9 cellular contexts compared by ENCODE assay signal in genomic region chr1:183590225-183591191, GRCh38. TPM values are rescaled to one million over a fixed set of nuclear protein-coding genes. Genes with fewer than 3 reads are reported as not detected.
DNase-seq lines count a peak whose midpoint lies in the region; ATAC-seq and TF ChIP-seq lines count a peak whose summit lies in the region.
"Had no signal": no experiment of that assay in that cellular context is flagged by ENCODE, and none has a peak within 500 bp of the region (broad histone marks: within the 10 kb centered on the region; RNA-seq: fewer than 3 reads in every experiment).

NCF2 (minus strand) TSS chr1:183590459; CDS start chr1:183590329, 130 bp downstream.

- DNase-seq in ELR (ENCODE audit: low read depth): peak; percentile 70
- DNase-seq in activated CD4-positive, alpha-beta T cell treated with anti-CD3 and anti-CD28 coated beads, Interleukin-2, amount 10 ng/mL, durations not matched to agents 7 days and 5 days: peak; percentile 72
- DNase-seq in hippocampal formation (lab: John Stamatoyannopoulos, UW): peak; percentile 14 to 22
- DNase-seq in suprapubic skin (ENCODE audit: low spot score in 2 of 2): no peak
- no peak for DNase-seq in endodermal cell
- DNase-seq in DMS 273 treated with DMSO at 0.1 percent for 48 hours (lab: John Stamatoyannopoulos, UW): no peak

- peaks cover 45% of the 10 kb centered on the region for H3K4me1 Mint-ChIP-seq in activated CD4-positive, alpha-beta T cell treated with anti-CD3 and anti-CD28 coated beads, Interleukin-2, amount 10 ng/mL, durations not matched to agents 7 days and 5 days
- H3K4me1 Mint-ChIP-seq in endodermal cell: peaks cover 19% of the 10 kb centered on the region

- WGBS in suprapubic skin: 74% methylated on average over 7 of the region's 7 CpGs
- WGBS in endodermal cell (ENCODE audit: insufficient coverage in 1 of 2, insufficient read length in 1 of 2), 2 experiments: 94 to 100% methylated on average over 2 to 7 of the region's 7 CpGs

- H3K4me3 ChIP-seq in suprapubic skin: peak within 1 kb of the TSS; percentile 19
- no peak within 1 kb of the TSS for H3K4me3 ChIP-seq in endodermal cell (ENCODE audit: low read length)

- peaks cover 8% of the 10 kb centered on the region for H3K36me3 Mint-ChIP-seq in activated CD4-positive, alpha-beta T cell treated with anti-CD3 and anti-CD28 coated beads, Interleukin-2, amount 10 ng/mL, durations not matched to agents 7 days and 5 days (ENCODE audit: low read depth)
- no peaks in the 10 kb centered on the region for H3K36me3 Mint-ChIP-seq in endodermal cell (ENCODE audit: low read depth)

- CTCF ChIA-PET in activated CD4-positive, alpha-beta T cell treated with anti-CD3 and anti-CD28 coated beads, Interleukin-2, amount 10 ng/mL, durations not matched to agents 7 days and 5 days (lab: Charles Lee): interaction anchor here (1.4 to 1.8 kb wide), 2 partner anchors 11 to 42 kb away, joined by 4 to 5 read pairs; no protein-coding TSS in a partner anchor

- no peak for TF ChIP-seq POLR2A in suprapubic skin (IDR thresholded peaks at IDR 0.05)

- H3K4me1 ChIP-seq in suprapubic skin (peaks cover 7% of the 10 kb centered on the region), endodermal cell (ENCODE audit: control insufficient read depth, insufficient read depth, low read length) (peaks cover 3% of the 10 kb centered on the region)

- H3K27me3 ChIP-seq in suprapubic skin (no peaks in the 10 kb centered on the region), endodermal cell (ENCODE audit: control insufficient read depth, insufficient read depth, low read length, poor library complexity, severe bottlenecking) (no peaks in the 10 kb centered on the region)

- H3K4me3 Mint-ChIP-seq in activated CD4-positive, alpha-beta T cell treated with anti-CD3 and anti-CD28 coated beads, Interleukin-2, amount 10 ng/mL, durations not matched to agents 7 days and 5 days: peak within 1 kb of the TSS; percentile 71
- no peak within 1 kb of the TSS for H3K4me3 Mint-ChIP-seq in endodermal cell

- H3K27me3 Mint-ChIP-seq in activated CD4-positive, alpha-beta T cell treated with anti-CD3 and anti-CD28 coated beads, Interleukin-2, amount 10 ng/mL, durations not matched to agents 7 days and 5 days: peaks cover 5% of the 10 kb centered on the region
- no peaks in the 10 kb centered on the region for H3K27me3 Mint-ChIP-seq in endodermal cell (ENCODE audit: insufficient read depth)

- H3K9me3 ChIP-seq in suprapubic skin (no peaks in the 10 kb centered on the region), endodermal cell (ENCODE audit: control insufficient read depth, low read length) (no peaks in the 10 kb centered on the region)

- H3K27ac Mint-ChIP-seq in activated CD4-positive, alpha-beta T cell treated with anti-CD3 and anti-CD28 coated beads, Interleukin-2, amount 10 ng/mL, durations not matched to agents 7 days and 5 days: peak within 1 kb of the TSS; percentile 93
- H3K27ac Mint-ChIP-seq in endodermal cell: no peak within 1 kb of the TSS

- no peak within 1 kb of the TSS for H3K9ac ChIP-seq in endodermal cell (ENCODE audit: extremely low read depth, low read length, poor library complexity, severe bottlenecking)

- TF ChIP-seq CTCF in suprapubic skin (IDR thresholded peaks at IDR 0.05) (no peak), endodermal cell (conservative IDR thresholded peaks at IDR 0.05) (no peak)

- H3K36me3 ChIP-seq in suprapubic skin (no peaks in the 10 kb centered on the region), endodermal cell (ENCODE audit: control insufficient read depth, insufficient read depth, low read length) (no peaks in the 10 kb centered on the region)

- peak; percentile 81 for ATAC-seq in GM19455 (IDR thresholded peaks at IDR 0.05; ENCODE audit: unreplicated experiment)
- ATAC-seq in HG03442 (IDR thresholded peaks at IDR 0.05; ENCODE audit: unreplicated experiment): peak; percentile 86

- POLR2A ChIA-PET in activated CD4-positive, alpha-beta T cell treated with anti-CD3 and anti-CD28 coated beads, Interleukin-2, amount 10 ng/mL, durations not matched to agents 7 days and 5 days (lab: Charles Lee): no interaction called here

- H3K9me3 Mint-ChIP-seq in activated CD4-positive, alpha-beta T cell treated with anti-CD3 and anti-CD28 coated beads, Interleukin-2, amount 10 ng/mL, durations not matched to agents 7 days and 5 days: no peaks in the 10 kb centered on the region
- H3K9me3 Mint-ChIP-seq in endodermal cell: no peaks in the 10 kb centered on the region

- H3K27ac ChIP-seq in suprapubic skin: peak within 1 kb of the TSS; percentile 76
- H3K27ac ChIP-seq in endodermal cell (ENCODE audit: low read depth, low read length): no peak within 1 kb of the TSS

- no peak for TF ChIP-seq EP300 in suprapubic skin (IDR thresholded peaks at IDR 0.05)

RNA-seq across cellular contexts. Expression of gene NCF2, which starts in this region (rescaled TPM):
- 10 to 100 TPM; 15.3 to 15.8 TPM for total RNA-seq in activated CD4-positive, alpha-beta T cell treated with anti-CD3 and anti-CD28 coated beads, Interleukin-2, amount 10 ng/mL, durations not matched to agents 7 days and 5 days
- total RNA-seq in suprapubic skin (10 to 100 TPM; 16.9 to 48.3 (median 33.9) TPM), endodermal cell (under 1 TPM in 1 of 2 donors, not detected in 1; 0.55 TPM)
- not detected for polyA plus RNA-seq in endodermal cell (2013, experiment 1 of 2)
- not detected for polyA plus RNA-seq in endodermal cell (2013, experiment 2 of 2)
- total RNA-seq: fibroblast of villous mesenchyme had no signal

Comparison
In these comparisons a context has a peak if more than half of its experiments do, and no peak if none do; other contexts are left out.
1. RNA of gene NCF2 (total RNA-seq): 16.9 to 48.3 TPM in suprapubic skin and 15.3 to 15.8 TPM in activated CD4-positive, alpha-beta T cell treated with anti-CD3 and anti-CD28 coated beads, Interleukin-2, amount 10 ng/mL, durations not matched to agents 7 days and 5 days; 0.55 TPM in endodermal cell; every median in the first group is over 10 times any median in the second.
2. DNase-seq: peak in ELR (single experiment), activated CD4-positive, alpha-beta T cell treated with anti-CD3 and anti-CD28 coated beads, Interleukin-2, amount 10 ng/mL, durations not matched to agents 7 days and 5 days (single experiment) and hippocampal formation (2 of 2); none in suprapubic skin (0 of 2), endodermal cell (single experiment) and DMS 273 treated with DMSO at 0.1 percent for 48 hours (single experiment).